In genomic region chr5:91438871-91439270, GRCh38 we compare ENCODE assay signal across 1 cellular context.
TF ChIP-seq lines count a peak whose summit lies in the region.

No MANE protein-coding gene starts in this region.

TF ChIP-seq in WTC11, 78 proteins besides CTCF, POLR2A, EP300 and RAD21 (continued from another document):
- TF ChIP-seq HMGXB4 (CRISPR knock-in tag; IDR thresholded peaks at IDR 0.05) (no peak), ZMAT4 (CRISPR knock-in tag; IDR thresholded peaks at IDR 0.05) (no peak), ZNF317 (CRISPR knock-in tag; IDR thresholded peaks at IDR 0.05; ENCODE audit: borderline replicate concordance, low read depth) (no peak), ZNF396 (CRISPR knock-in tag; IDR thresholded peaks at IDR 0.05; ENCODE audit: borderline replicate concordance) (no peak), ELF4 (CRISPR knock-in tag; IDR thresholded peaks at IDR 0.05; ENCODE audit: low read depth) (no peak), ZNF121 (CRISPR knock-in tag; IDR thresholded peaks at IDR 0.05) (no peak), ZNF423 (CRISPR knock-in tag; IDR thresholded peaks at IDR 0.05) (no peak), GRHL2 (CRISPR knock-in tag; IDR thresholded peaks at IDR 0.05; ENCODE audit: insufficient replicate concordance, severe bottlenecking) (no peak), PREB (CRISPR knock-in tag; IDR thresholded peaks at IDR 0.05; ENCODE audit: borderline replicate concordance) (no peak), ARID4B (CRISPR knock-in tag; IDR thresholded peaks at IDR 0.05; ENCODE audit: borderline replicate concordance) (no peak), OVOL2 (CRISPR knock-in tag; IDR thresholded peaks at IDR 0.05; ENCODE audit: borderline replicate concordance) (no peak), GABPB1 (CRISPR knock-in tag; IDR thresholded peaks at IDR 0.05) (no peak), PRDM15 (CRISPR knock-in tag; IDR thresholded peaks at IDR 0.05) (no peak), AFF4 (CRISPR knock-in tag; IDR thresholded peaks at IDR 0.05; ENCODE audit: borderline replicate concordance) (no peak), SMAD3 (CRISPR knock-in tag; IDR thresholded peaks at IDR 0.05; ENCODE audit: borderline replicate concordance) (no peak)
TF ChIP-seq in WTC11: peak in this region for 0.
